ENCODE assay signal across 14 cellular contexts in genomic region chr9:129558551-129559505, GRCh38.
DNase-seq lines count a peak whose midpoint lies in the region; ATAC-seq, FAIRE-seq and TF ChIP-seq lines count a peak whose summit lies in the region.
"Had no signal": no experiment of that assay in that cellular context is flagged by ENCODE, and none has a peak within 500 bp of the region (broad histone marks: within the 10 kb centered on the region; RNA-seq: fewer than 3 reads in every experiment).

No MANE protein-coding gene starts in this region.

- ATAC-seq in IMR-90 (ENCODE audit: low read depth) (no peak), HG03460 (IDR thresholded peaks at IDR 0.05; ENCODE audit: unreplicated experiment) (no peak)
- ATAC-seq: activated T-cell treated with anti-CD3 and anti-CD28 coated beads, Interleukin-2, amount 50 U/mL, for 4 hours; effector memory CD8-positive, alpha-beta T cell; gastrocnemius medialis; psoas muscle had no signal

- peaks cover 32% of the 10 kb centered on the region for H3K4me1 ChIP-seq in IMR-90 (ENCODE audit: control insufficient read depth, insufficient read depth, low read length)
- peaks cover 7 to 60% (median 41%) of the 10 kb centered on the region in 4 experiments for H3K4me1 ChIP-seq in H1 (replicated peaks in 1 of 4; ENCODE audit: control insufficient read depth in 3 of 4, insufficient read depth in 4 of 4, low read length in 3 of 4)
- H3K4me1 ChIP-seq: gastrocnemius medialis, psoas muscle had no signal

- H3K27me3 ChIP-seq in IMR-90 (ENCODE audit: control insufficient read depth, insufficient read depth, low read length) (no peaks in the 10 kb centered on the region), H1 (replicated peaks in 1 of 4; ENCODE audit: control insufficient read depth in 3 of 4, extremely low read depth in 1 of 4, insufficient read depth in 3 of 4, low read length in 3 of 4) (no peaks in the 10 kb centered on the region)
- H3K27me3 ChIP-seq: gastrocnemius medialis had no signal

- peak overlapping the region; percentile 97 to 99 (median 98) for H3K27ac Mint-ChIP-seq in nephron
- no peak overlapping the region for H3K27ac Mint-ChIP-seq in activated naive CD4-positive, alpha-beta T cell treated with anti-CD3 and anti-CD28 coated beads for 36 hours

- no peak overlapping the region for H3K9ac ChIP-seq in IMR-90 (ENCODE audit: low read depth, low read length)
- H3K9ac ChIP-seq in H1 (replicated peaks in 1 of 4; ENCODE audit: extremely low read depth in 1 of 4, low read depth in 3 of 4, low read length in 3 of 4): peak overlapping the region in 2 of 4 experiments; percentile 9 to 13; a peak in 1 of 7 replicates

- TF ChIP-seq CTCF in IMR-90 (conservative IDR thresholded peaks at IDR 0.05; ENCODE audit: low read depth, low read length): no peak
- TF ChIP-seq CTCF in H1 (IDR thresholded peaks at IDR 0.05; ENCODE audit: control extremely low read depth in 1 of 3, insufficient read depth in 1 of 3, low read depth in 1 of 3, low read length in 3 of 3): no peak
- no peak for TF ChIP-seq CTCF in nephron (IDR thresholded peaks at IDR 0.05; ENCODE audit: unreplicated experiment in 3 of 3)

- H2AK5ac ChIP-seq in IMR-90 (ENCODE audit: low read depth, low read length): no peak overlapping the region
- peak overlapping the region; percentile 87 for H2AK5ac ChIP-seq in H1 (ENCODE audit: low read depth, low read length)

- no peak overlapping the region for H3K23ac ChIP-seq in IMR-90 (ENCODE audit: low read depth, low read length)
- no peak overlapping the region for H3K23ac ChIP-seq in H1 (ENCODE audit: insufficient read length)

- H3K27me3 Mint-ChIP-seq in nephron (ENCODE audit: low read depth): no peaks in the 10 kb centered on the region
- H3K27me3 Mint-ChIP-seq in activated naive CD4-positive, alpha-beta T cell treated with anti-CD3 and anti-CD28 coated beads for 36 hours (ENCODE audit: low read depth): no peaks in the 10 kb centered on the region

- H3K9me1 ChIP-seq in IMR-90 (ENCODE audit: insufficient read depth, low read length): peaks cover 19% of the 10 kb centered on the region

- no peaks in the 10 kb centered on the region for H3K79me2 ChIP-seq in H1 (ENCODE audit: control insufficient read depth in 1 of 2, insufficient read depth in 2 of 2, low read length in 2 of 2)

- dilution Hi-C loops in IMR-90 (cut with HindIII; ENCODE audit: low sequenced_read_pairs, unreplicated experiment): no loop called here

- H4K91ac ChIP-seq in IMR-90 (ENCODE audit: insufficient read depth, low read depth, low read length) (no peak overlapping the region; the same call in none of the 2 replicates), H1 (replicated peaks; ENCODE audit: insufficient read length, low read length) (peak overlapping the region; percentile 99)

- TF ChIP-seq POLR2A in IMR-90 (IDR thresholded peaks at IDR 0.05; ENCODE audit: low read depth, low read length): no peak
- no peak for TF ChIP-seq POLR2A in H1 (IDR thresholded peaks at IDR 0.05; ENCODE audit: control extremely low read depth in 1 of 2, low read depth in 2 of 2, low read length in 2 of 2)

- peak overlapping the region; percentile 97 for H2BK12ac ChIP-seq in H1 (ENCODE audit: low read depth, low read length)

- H2AFZ ChIP-seq in IMR-90 (replicated peaks; ENCODE audit: low read length, poor library complexity): peak overlapping the region; percentile 49
- H2AFZ ChIP-seq in H1 (ENCODE audit: low read length): no peak overlapping the region

- in situ Hi-C loops in IMR-90 (cut with MboI; ENCODE audit: low sequenced_read_pairs): no loop called here

- H3K4me3 ChIP-seq in IMR-90 (ENCODE audit: insufficient read depth, low read depth, low read length): no peak overlapping the region
- H3K4me3 ChIP-seq in H1 (ENCODE audit: extremely low read depth in 1 of 4, insufficient read depth in 2 of 4, low read depth in 3 of 4, low read length in 4 of 4): peak overlapping the region in 2 of 4 experiments; percentile 2 to 50; a peak in 2 of 8 replicates
- H3K4me3 ChIP-seq: gastrocnemius medialis, psoas muscle had no signal

- H3K9me3 Mint-ChIP-seq in nephron: no peaks in the 10 kb centered on the region
- no peaks in the 10 kb centered on the region for H3K9me3 Mint-ChIP-seq in activated naive CD4-positive, alpha-beta T cell treated with anti-CD3 and anti-CD28 coated beads for 36 hours
- H3K9me3 Mint-ChIP-seq: activated T-cell treated with anti-CD3 and anti-CD28 coated beads, Interleukin-2, amount 50 U/mL, for 4 hours; effector memory CD8-positive, alpha-beta T cell had no signal

- TF ChIP-seq EP300 in H1 (IDR thresholded peaks at IDR 0.05; ENCODE audit: borderline replicate concordance in 1 of 2, low read depth in 2 of 2, low read length in 2 of 2): no peak

- H2BK120ac ChIP-seq in IMR-90 (ENCODE audit: low read depth, low read length) (peak overlapping the region; percentile 97), H1 (replicated peaks; ENCODE audit: low read depth, low read length) (peak overlapping the region; percentile 98)

- H2BK20ac ChIP-seq in IMR-90 (ENCODE audit: low read depth, low read length) (no peak overlapping the region), H1 (ENCODE audit: low read length) (peak overlapping the region; percentile 100)

- 60% methylated on average over 3 of the region's 21 CpGs; no CpG with 5 or more reads in 1 of the 2 experiments for WGBS in IMR-90 (ENCODE audit: extremely low coverage in 2 of 2, insufficient read length in 1 of 2), 2 experiments
- 46% methylated on average over 19 of the region's 21 CpGs; no CpG with 5 or more reads in 1 of the 2 experiments for WGBS in H1 (ENCODE audit: extremely low coverage in 1 of 2, insufficient coverage in 1 of 2, insufficient read length in 1 of 2, insufficient replicate concordance in 2 of 2, low coverage in 1 of 2, low lambda C conversion rate in 2 of 2, missing lambda C conversion rate in 1 of 2), 2 experiments

- H3K79me1 ChIP-seq in IMR-90 (ENCODE audit: low read depth in 1 of 2, low read length in 2 of 2) (no peaks in the 10 kb centered on the region; a peak in 1 of 4 replicates), H1 (ENCODE audit: low read depth, low read length) (no peaks in the 10 kb centered on the region)

- no peaks in the 10 kb centered on the region for H4K20me1 ChIP-seq in IMR-90 (ENCODE audit: insufficient read depth, low read length)
- no peaks in the 10 kb centered on the region for H4K20me1 ChIP-seq in H1 (replicated peaks in 1 of 2; ENCODE audit: control insufficient read depth in 1 of 2, insufficient read depth in 2 of 2, low read length in 2 of 2)

- intact Hi-C loops in IMR-90 (cut with micrococcal nuclease): no loop called here
- intact Hi-C loops in activated naive CD4-positive, alpha-beta T cell treated with anti-CD3 and anti-CD28 coated beads for 36 hours (cut with micrococcal nuclease): no loop called here

- no peaks in the 10 kb centered on the region for H3K36me3 Mint-ChIP-seq in nephron (ENCODE audit: low read depth)
- no peaks in the 10 kb centered on the region for H3K36me3 Mint-ChIP-seq in activated naive CD4-positive, alpha-beta T cell treated with anti-CD3 and anti-CD28 coated beads for 36 hours (ENCODE audit: low read depth)

- no peak for FAIRE-seq in H1 (lab: Jason Lieb, UNC)

- CTCF ChIA-PET in IMR-90 (lab: Yijun Ruan, JAX) (no interaction called here), H1 (lab: Charles Lee; ENCODE audit: partially characterized antibody) (interaction anchor here (0.6 to 3.9 kb wide), 15 partner anchors 11 to 416 kb away, joined by 3 to 12 read pairs (median 3); no protein-coding TSS in a partner anchor)
- CTCF ChIA-PET in activated naive CD4-positive, alpha-beta T cell treated with anti-CD3 and anti-CD28 coated beads for 36 hours (lab: Charles Lee): no interaction called here

- H3K56ac ChIP-seq in IMR-90 (ENCODE audit: extremely low read depth, insufficient read depth, low read length) (no peak overlapping the region), H1 (replicated peaks; ENCODE audit: insufficient read length, low read depth, low read length) (peak overlapping the region; percentile 7)

- DNase-seq in CD1c-positive myeloid dendritic cell (ENCODE audit: extremely low spot score) (peak; percentile 47), IMR-90 (no peak), H1 (ENCODE audit: low read depth in 1 of 2, low spot score in 2 of 2) (peak in 1 of 2 experiments; percentile 79), GOT3 (lab: John Stamatoyannopoulos, UW) (no peak)
- no peak for DNase-seq in activated CD4-positive, alpha-beta T cell treated with anti-CD3 and anti-CD28 coated beads for 4 hours
- no peak for DNase-seq in activated naive CD4-positive, alpha-beta T cell treated with anti-CD3 and anti-CD28 coated beads for 36 hours
- DNase-seq: activated CD4-positive, CD25-positive, alpha-beta regulatory T cell; activated T-cell treated with anti-CD3 and anti-CD28 coated beads, Interleukin-2, amount 50 U/mL, for 4 hours; effector memory CD8-positive, alpha-beta T cell; gastrocnemius medialis; psoas muscle; stimulated activated CD4-positive, alpha-beta T cell treated with anti-CD3 and anti-CD28 coated beads, Interleukin-2, amount 100 ng/mL, for 24 hours had no signal

- H4K5ac ChIP-seq in IMR-90 (ENCODE audit: low read depth, low read length) (no peak overlapping the region; the same call in 1 of the 2 replicates), H1 (ENCODE audit: insufficient read length, low read depth, low read length) (peak overlapping the region; percentile 91)

- no TSS peak for BruUV-seq in IMR-90 (replicated peaks; lab: Mats Ljungman, UMichigan)

- H2BK5ac ChIP-seq in IMR-90 (ENCODE audit: low read depth, low read length, poor library complexity, severe bottlenecking): no peak overlapping the region
- peak overlapping the region; percentile 100; the same call in 1 of the 2 replicates for H2BK5ac ChIP-seq in H1 (ENCODE audit: low read depth, low read length)

- H2AK9ac ChIP-seq in IMR-90 (replicated peaks; ENCODE audit: low read depth, low read length, poor library complexity): no peak overlapping the region

- H3K27ac ChIP-seq in IMR-90 (ENCODE audit: insufficient read depth, low read length) (no peak overlapping the region), H1 (ENCODE audit: low read depth, low read length) (0 out of 2 replicates have a peak overlapping the region, but pooled peaks have one; percentile 76)
- H3K27ac ChIP-seq: gastrocnemius medialis, psoas muscle had no signal

- H3K9me3 ChIP-seq in IMR-90 (ENCODE audit: control insufficient read depth, insufficient read depth, low read length) (no peaks in the 10 kb centered on the region), H1 (ENCODE audit: insufficient read depth in 2 of 2, low read depth in 1 of 2, low read length in 1 of 2) (no peaks in the 10 kb centered on the region)
- H3K9me3 ChIP-seq: gastrocnemius medialis, psoas muscle had no signal

- H4K8ac ChIP-seq in IMR-90 (ENCODE audit: low read depth in 2 of 2, low read length in 2 of 2): peak overlapping the region; percentile 98 to 99; a peak in 2 of 4 replicates
- H4K8ac ChIP-seq in H1 (ENCODE audit: extremely low read depth, insufficient read depth, low read length): peak overlapping the region; percentile 17; the same call in 1 of the 2 replicates

- H3K36me3 ChIP-seq in IMR-90 (ENCODE audit: control insufficient read depth, insufficient read depth, low read length): no peaks in the 10 kb centered on the region
- H3K36me3 ChIP-seq in H1 (ENCODE audit: control insufficient read depth in 2 of 4, insufficient read depth in 4 of 4, low read length in 3 of 4): no peaks in the 10 kb centered on the region
- H3K36me3 ChIP-seq: gastrocnemius medialis had no signal

- H3K4me2 ChIP-seq in IMR-90 (ENCODE audit: low read depth, low read length) (no peak overlapping the region), H1 (ENCODE audit: insufficient read depth in 1 of 2, low read depth in 2 of 2, low read length in 2 of 2) (peak overlapping the region; percentile 76 to 79; a peak in 3 of 4 replicates)

- peak overlapping the region; percentile 10 for H3K4ac ChIP-seq in IMR-90 (ENCODE audit: low read depth, low read length)
- peak overlapping the region; percentile 5 for H3K4ac ChIP-seq in H1 (replicated peaks; ENCODE audit: insufficient read length, low read depth, low read length)

- H3K4me1 Mint-ChIP-seq in nephron: peaks cover 71% of the 10 kb centered on the region
- H3K4me1 Mint-ChIP-seq in activated naive CD4-positive, alpha-beta T cell treated with anti-CD3 and anti-CD28 coated beads for 36 hours (ENCODE audit: low read depth): no peaks in the 10 kb centered on the region

- H2BK15ac ChIP-seq in IMR-90 (ENCODE audit: low read depth, low read length) (no peak overlapping the region), H1 (ENCODE audit: low read length) (peak overlapping the region; percentile 81; the same call in 1 of the 2 replicates)

- H3K4me3 Mint-ChIP-seq in nephron: peak overlapping the region in 1 of 3 experiments; percentile 34
- H3K4me3 Mint-ChIP-seq in activated naive CD4-positive, alpha-beta T cell treated with anti-CD3 and anti-CD28 coated beads for 36 hours: no peak overlapping the region
- H3K4me3 Mint-ChIP-seq: activated T-cell treated with anti-CD3 and anti-CD28 coated beads, Interleukin-2, amount 50 U/mL, for 4 hours; effector memory CD8-positive, alpha-beta T cell had no signal

- POLR2A ChIA-PET in IMR-90 (lab: Charles Lee; ENCODE audit: unreplicated experiment) (no interaction called here), H1 (lab: Charles Lee; ENCODE audit: partially characterized antibody) (interaction anchor here (0.7 to 4.1 kb wide), 8 partner anchors 9 to 381 kb away, joined by 3 to 18 read pairs (median 6); partner anchors contain the start of gene IER5L)

- H3K14ac ChIP-seq in IMR-90 (replicated peaks; ENCODE audit: low read depth, low read length): no peak overlapping the region
- H3K14ac ChIP-seq in H1 (ENCODE audit: insufficient read length): no peak overlapping the region

- H3K23me2 ChIP-seq in H1 (ENCODE audit: low read depth, low read length): peaks cover 2% of the 10 kb centered on the region; the same call in 1 of the 2 replicates

- H3K18ac ChIP-seq in IMR-90 (ENCODE audit: low read depth, low read length): no peak overlapping the region; the same call in 1 of the 2 replicates
- H3K18ac ChIP-seq in H1 (ENCODE audit: extremely low read depth, low read length): peak overlapping the region; percentile 98

- TF ChIP-seq RAD21 in IMR-90 (IDR thresholded peaks at IDR 0.05; ENCODE audit: low read length): no peak
- no peak for TF ChIP-seq RAD21 in H1 (IDR thresholded peaks at IDR 0.05 in 1 of 2, conservative IDR thresholded peaks at IDR 0.05 in 1 of 2; ENCODE audit: low read depth in 2 of 2, low read length in 2 of 2)
